Comparison of ENCODE assay signal across 6 cellular contexts in the genomic region with DNA sequence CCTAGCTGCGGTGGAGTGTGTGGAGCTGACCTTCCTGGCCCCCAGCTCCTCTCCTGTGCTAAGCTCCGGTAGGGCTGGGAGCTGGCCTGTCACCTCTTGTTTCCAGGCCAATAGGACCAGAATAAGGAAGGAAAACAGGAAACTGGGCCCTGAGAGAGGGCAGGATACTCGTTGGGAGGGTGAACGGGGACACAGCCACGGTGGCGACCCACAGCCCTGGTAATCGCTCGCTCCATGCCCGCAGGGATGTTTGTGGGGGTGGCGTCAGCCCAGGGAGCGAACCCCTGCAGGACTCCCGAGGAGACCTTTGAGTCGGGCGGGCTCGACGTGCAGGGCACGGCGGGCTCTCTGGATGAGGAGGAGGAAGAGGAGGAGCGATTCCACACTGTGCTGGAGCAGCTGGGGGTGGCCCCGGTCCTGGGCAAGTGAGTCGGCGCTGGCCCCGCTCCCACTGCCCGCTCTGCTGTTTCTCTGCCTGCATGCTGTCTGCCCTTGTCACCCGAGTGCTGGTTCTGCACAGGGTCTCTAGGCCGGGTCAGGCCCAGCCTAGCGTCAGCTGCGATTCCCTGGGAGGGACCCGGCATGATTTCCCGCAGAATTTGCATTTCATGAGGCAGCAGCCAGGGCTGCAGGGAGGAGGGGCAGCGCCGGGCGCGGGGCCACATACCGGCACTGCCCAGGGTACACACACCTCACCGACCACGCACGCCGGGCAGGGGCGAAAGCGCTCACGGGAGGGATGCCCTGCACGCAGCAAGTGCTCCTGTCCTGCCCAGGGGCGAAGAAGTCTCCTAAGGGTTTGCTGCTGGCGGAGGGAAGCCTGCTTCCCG. TPM values are rescaled to one million over a fixed set of nuclear protein-coding genes. Genes with fewer than 3 reads are reported as not detected.
DNase-seq lines count a peak whose midpoint lies in the region; ATAC-seq, FAIRE-seq and TF ChIP-seq lines count a peak whose summit lies in the region.

No MANE protein-coding gene starts in this region.

- H3K36me3 ChIP-seq in SK-N-MC (ENCODE audit: insufficient read depth, low read length) (no peaks in the 10 kb centered on the region; the same call in 1 of the 2 replicates), kidney (ENCODE audit: control insufficient read depth in 1 of 2, insufficient read depth in 2 of 2, low read length in 2 of 2) (no peaks in the 10 kb centered on the region)

- no peak overlapping the region for H3K27ac ChIP-seq in SK-N-MC
- H3K27ac ChIP-seq in kidney (ENCODE audit: low read depth in 2 of 2, low read length in 2 of 2): peak overlapping the region; percentile 23 to 63

- POLR2A ChIA-PET in AG04449 (lab: Yijun Ruan, JAX): interaction anchor here (1.0 to 8.7 kb wide), 5 partner anchors 10 to 20 kb away, joined by 3 to 109 read pairs (median 4); a partner anchor contains a TSS

- TF ChIP-seq CTCF in AG04449 (IDR thresholded peaks at IDR 0.05; ENCODE audit: insufficient read depth, low read length, missing control alignments): no peak
- no peak for TF ChIP-seq CTCF in kidney (IDR thresholded peaks at IDR 0.05; ENCODE audit: borderline replicate concordance, extremely low read depth, insufficient read depth)

- no peak for ATAC-seq in HG03469 (IDR thresholded peaks at IDR 0.05; ENCODE audit: unreplicated experiment)

- intact Hi-C loops in kidney (cut with DNase I): no loop called here

- H3K4me1 ChIP-seq in kidney (ENCODE audit: control insufficient read depth in 1 of 2, insufficient read depth in 1 of 2, low read depth in 1 of 2, low read length in 2 of 2): peaks cover 18 to 49% of the 10 kb centered on the region in 2 donors

- peak overlapping the region; percentile 33 for H3K4me3 ChIP-seq in AG04449 (ENCODE audit: low read depth, low read length)
- peak overlapping the region; percentile 86 for H3K4me3 ChIP-seq in SK-N-MC
- H3K4me3 ChIP-seq in kidney (ENCODE audit: low read length in 2 of 2): peak overlapping the region; percentile 45 to 51

- FAIRE-seq in kidney (lab: Jason Lieb, UNC): no peak

- H3K9ac ChIP-seq in SK-N-MC (ENCODE audit: insufficient read length) (no peak overlapping the region), kidney (ENCODE audit: low read length in 2 of 2) (peak overlapping the region in 1 of 2 donors; percentile 46)

- CTCF ChIA-PET in AG04449 (lab: Yijun Ruan, JAX): interaction anchor here (1.0 to 1.3 kb wide), 2 partner anchors 18 to 69 kb away, joined by 3 to 4 read pairs; no protein-coding TSS in a partner anchor

- H3K9me3 ChIP-seq in SK-N-MC (ENCODE audit: low read depth, low read length) (no peaks in the 10 kb centered on the region), kidney (ENCODE audit: control insufficient read depth in 1 of 2, low read length in 2 of 2) (no peaks in the 10 kb centered on the region)

- DNase-seq in AG04449 (ENCODE audit: low read depth, low spot score): no peak
- no peak for DNase-seq in SK-N-MC (ENCODE audit: low read depth, low spot score)
- DNase-seq in kidney: peak; percentile 92
- DNase-seq in 8988T: no peak
- DNase-seq in NCI-H748 treated with DMSO at 0.1 percent for 48 hours (lab: John Stamatoyannopoulos, UW): no peak

RNA-seq across cellular contexts. Expression of a gene that starts 1.6 kb away (rescaled TPM):
- 22.6 TPM for total RNA-seq in kidney
- 16.5 TPM for polyA plus RNA-seq in kidney (ENCODE audit: insufficient read depth, low read depth, low replicate concordance)

RNA-seq across cellular contexts. Expression of a gene that starts 3.4 kb away (rescaled TPM):
- total RNA-seq in kidney: 476 TPM
- polyA plus RNA-seq in kidney (ENCODE audit: insufficient read depth, low read depth, low replicate concordance): 379 TPM

RNA-seq across cellular contexts. Expression of a gene that starts 10.6 kb away (rescaled TPM):
- total RNA-seq in kidney: 173 TPM
- 67.9 TPM for polyA plus RNA-seq in kidney (ENCODE audit: insufficient read depth, low read depth, low replicate concordance)

RNA-seq across cellular contexts. Expression of a gene that starts 13.0 kb away (rescaled TPM):
- total RNA-seq in kidney: 107 TPM
- 376 TPM for polyA plus RNA-seq in kidney (ENCODE audit: insufficient read depth, low read depth, low replicate concordance)

RNA-seq across cellular contexts. Expression of a gene that starts 13.3 kb away (rescaled TPM):
- 104 TPM for total RNA-seq in kidney
- 81.2 TPM for polyA plus RNA-seq in kidney (ENCODE audit: insufficient read depth, low read depth, low replicate concordance)

Comparison
In these comparisons a context has a peak if more than half of its experiments do, and no peak if none do; other contexts are left out.
1. H3K4me3 ChIP-seq: peak in every context shown above with its lines; median percentile 86 in SK-N-MC; 48 in kidney; 33 in AG04449.